8 cellular contexts compared by ENCODE assay signal in genomic region chr6:28982476-28983266, GRCh38. TPM values are rescaled to one million over a fixed set of nuclear protein-coding genes. Genes with fewer than 3 reads are reported as not detected.
DNase-seq lines count a peak whose midpoint lies in the region; ATAC-seq and TF ChIP-seq lines count a peak whose summit lies in the region.

No MANE protein-coding gene starts in this region.

- H3K4me3 Mint-ChIP-seq in CD8-positive, alpha-beta memory T cell = peak overlapping the region; percentile 92 to 97 (median 95)

- H3K36me3 ChIP-seq in CD8-positive, alpha-beta memory T cell (ENCODE audit: insufficient read depth, low read length) = no peaks in the 10 kb centered on the region
- H3K36me3 ChIP-seq in right lobe of liver (no peaks in the 10 kb centered on the region), thymus (ENCODE audit: control insufficient read depth, insufficient read depth) (no peaks in the 10 kb centered on the region)

- CTCF ChIA-PET in CD8-positive, alpha-beta memory T cell (lab: Charles Lee) = interaction anchor here (2.3 to 6.9 kb wide), 2 partner anchors 33 to 144 kb away, joined by 13 to 48 read pairs; no protein-coding TSS in a partner anchor
- CTCF ChIA-PET in RWPE1 (lab: Yijun Ruan, JAX) = no interaction called here

- no peak for TF ChIP-seq POLR2A in right lobe of liver (IDR thresholded peaks at IDR 0.05)

- H3K4me1 Mint-ChIP-seq in CD8-positive, alpha-beta memory T cell = peaks cover 49 to 73% (median 66%) of the 10 kb centered on the region in 3 donors

- H3K4me3 ChIP-seq in CD8-positive, alpha-beta memory T cell (ENCODE audit: low read length) = peak overlapping the region; percentile 99
- H3K4me3 ChIP-seq in choroid plexus epithelial cell (ENCODE audit: low read depth, low read length) = peak overlapping the region; percentile 81
- H3K4me3 ChIP-seq in right lobe of liver = peak overlapping the region; percentile 55 to 62 (median 55)
- H3K4me3 ChIP-seq in thymus (ENCODE audit: low read length) = peak overlapping the region; percentile 72

- TF ChIP-seq CTCF in RWPE1 (conservative IDR thresholded peaks at IDR 0.05; ENCODE audit: low read depth) (peak; percentile 20; the same call in 1 of the 2 replicates), choroid plexus epithelial cell (conservative IDR thresholded peaks at IDR 0.05; ENCODE audit: low read depth, low read length) (peak; percentile 46), right lobe of liver (IDR thresholded peaks at IDR 0.05) (peak in 3 of 4 donors; percentile 9 to 18 (median 17))

- peaks cover 44 to 48% of the 10 kb centered on the region in 2 donors for H3K27me3 Mint-ChIP-seq in CD8-positive, alpha-beta memory T cell

- no peaks in the 10 kb centered on the region for H3K9me3 ChIP-seq in CD8-positive, alpha-beta memory T cell (ENCODE audit: low read length)
- no peaks in the 10 kb centered on the region for H3K9me3 ChIP-seq in right lobe of liver
- H3K9me3 ChIP-seq in thymus (ENCODE audit: control insufficient read depth) = peaks cover 2% of the 10 kb centered on the region

- no peaks in the 10 kb centered on the region for H3K27me3 ChIP-seq in CD8-positive, alpha-beta memory T cell (ENCODE audit: insufficient read depth, low read length, poor library complexity, severe bottlenecking)
- H3K27me3 ChIP-seq in right lobe of liver = no peaks in the 10 kb centered on the region
- H3K27me3 ChIP-seq in thymus (ENCODE audit: control insufficient read depth, insufficient read depth) = peaks cover 24% of the 10 kb centered on the region

- peaks cover 28% of the 10 kb centered on the region for H3K4me1 ChIP-seq in CD8-positive, alpha-beta memory T cell (ENCODE audit: insufficient read depth, low read length)
- peaks cover 0 to 19% (median 2%) of the 10 kb centered on the region in 4 donors for H3K4me1 ChIP-seq in right lobe of liver
- no peaks in the 10 kb centered on the region for H3K4me1 ChIP-seq in thymus (ENCODE audit: control insufficient read depth, insufficient read depth, low read length)

- H3K27ac ChIP-seq in CD8-positive, alpha-beta memory T cell (ENCODE audit: low read depth, low read length) = peak overlapping the region; percentile 77
- H3K27ac ChIP-seq in RWPE1 (peak overlapping the region; percentile 60), right lobe of liver (peak overlapping the region; percentile 48 to 68 (median 56)), thymus (ENCODE audit: low read depth) (peak overlapping the region; percentile 52)

- ATAC-seq in HG02885 (IDR thresholded peaks at IDR 0.05; ENCODE audit: poor library complexity, unreplicated experiment) (peak; percentile 35), right lobe of liver (peak; percentile 43 to 53 (median 52)), HG03571 (IDR thresholded peaks at IDR 0.05; ENCODE audit: unreplicated experiment) (no peak), HG03175 (IDR thresholded peaks at IDR 0.05; ENCODE audit: unreplicated experiment) (no peak)

- WGBS in right lobe of liver (ENCODE audit: insufficient coverage, low coverage, low lambda C conversion rate, missing lambda C conversion rate) = 7% methylated on average over 17 of the region's 17 CpGs
- 17% methylated on average over 17 of the region's 17 CpGs for WGBS in thymus

- H3K27ac Mint-ChIP-seq in CD8-positive, alpha-beta memory T cell = peak overlapping the region in 7 of 8 donors; percentile 17 to 98 (median 93)

- intact Hi-C loops in right lobe of liver (cut with DNase I) = no loop called here

- peak in 2 of 5 donors; percentile 34 to 51 for DNase-seq in CD8-positive, alpha-beta memory T cell
- peak; percentile 53 for DNase-seq in RWPE1 (ENCODE audit: low spot score)
- DNase-seq in choroid plexus epithelial cell (ENCODE audit: low read depth) = peak; percentile 80
- DNase-seq in right lobe of liver = no peak

- POLR2A ChIA-PET in CD8-positive, alpha-beta memory T cell (lab: Charles Lee) = interaction anchor here (0.6 to 2.5 kb wide), 4 partner anchors 60 to 1826 kb away, joined by 4 to 13 read pairs (median 8); no protein-coding TSS in a partner anchor
- POLR2A ChIA-PET in RWPE1 (lab: Yijun Ruan, JAX; ENCODE audit: low non-redundant PET) = no interaction called here

- H3K9me3 Mint-ChIP-seq in CD8-positive, alpha-beta memory T cell = peaks cover 0 to 8% (median 5%) of the 10 kb centered on the region in 5 donors

- peaks cover 0 to 11% (median 3%) of the 10 kb centered on the region in 3 donors for H3K36me3 Mint-ChIP-seq in CD8-positive, alpha-beta memory T cell

RNA-seq across cellular contexts. Expression of gene ZNF311, which starts 22.4 kb away (rescaled TPM):
- total RNA-seq in CD8-positive, alpha-beta memory T cell = under 1 TPM; 0.66 to 0.73 TPM
- not detected for polyA plus RNA-seq in CD8-positive, alpha-beta memory T cell
- under 1 TPM; 0.18 to 0.62 (median 0.41) TPM for total RNA-seq in right lobe of liver
- polyA plus RNA-seq in thymus = 0.80 TPM

RNA-seq across cellular contexts. Expression of gene TRIM27, which starts 58.9 kb away (rescaled TPM):
- 10 to 100 TPM; 67.7 to 69.2 TPM for total RNA-seq in CD8-positive, alpha-beta memory T cell
- polyA plus RNA-seq in CD8-positive, alpha-beta memory T cell = 61.6 TPM
- 10 to 100 TPM; 31.5 to 54.8 (median 36.7) TPM for total RNA-seq in right lobe of liver
- 67.9 TPM for polyA plus RNA-seq in thymus

Comparison
In these comparisons a context has a peak if more than half of its experiments do, and no peak if none do; other contexts are left out.
1. DNase-seq: peak in RWPE1 (single experiment) and choroid plexus epithelial cell (single experiment); none in right lobe of liver (0 of 3).
2. ATAC-seq: peak in HG02885 (single experiment) and right lobe of liver (4 of 4); none in HG03571 (single experiment) and HG03175 (single experiment).
3. Peak in every context shown above with its lines, with median percentiles within 50 percentile points of each other: H3K27ac ChIP-seq, H3K4me3 ChIP-seq and CTCF ChIP-seq.